8 cellular contexts compared by ENCODE assay signal in genomic region chrX:150478496-150479492, GRCh38.
DNase-seq lines count a peak whose midpoint lies in the region; ATAC-seq and TF ChIP-seq lines count a peak whose summit lies in the region.

No MANE protein-coding gene starts in this region.

- H3K36me3 ChIP-seq in left lung (no peaks in the 10 kb centered on the region), breast epithelium (no peaks in the 10 kb centered on the region)

- no peaks in the 10 kb centered on the region for H3K36me3 Mint-ChIP-seq in activated naive CD8-positive, alpha-beta T cell treated with anti-CD3 and anti-CD28 coated beads, Interleukin-2, amount 50 U/mL, for 24 hours (ENCODE audit: low read depth)

- H3K4me1 ChIP-seq in left lung (no peaks in the 10 kb centered on the region), breast epithelium (no peaks in the 10 kb centered on the region)

- peak overlapping the region; percentile 81 for H3K27ac Mint-ChIP-seq in activated naive CD8-positive, alpha-beta T cell treated with anti-CD3 and anti-CD28 coated beads, Interleukin-2, amount 50 U/mL, for 24 hours

- peak; percentile 61 for ATAC-seq in GM21381 (IDR thresholded peaks at IDR 0.05; ENCODE audit: unreplicated experiment)
- peak; percentile 40 for ATAC-seq in HG03521 (IDR thresholded peaks at IDR 0.05; ENCODE audit: unreplicated experiment)
- peak; percentile 67 for ATAC-seq in activated naive CD8-positive, alpha-beta T cell treated with anti-CD3 and anti-CD28 coated beads, Interleukin-2, amount 50 U/mL, for 24 hours
- no peak for ATAC-seq in left lung

- H3K27me3 ChIP-seq in left lung (no peaks in the 10 kb centered on the region), breast epithelium (peaks cover 0 to 18% of the 10 kb centered on the region in 2 donors)

- no peaks in the 10 kb centered on the region for H3K9me3 Mint-ChIP-seq in activated naive CD8-positive, alpha-beta T cell treated with anti-CD3 and anti-CD28 coated beads, Interleukin-2, amount 50 U/mL, for 24 hours

- H3K4me3 ChIP-seq in left lung: no peak overlapping the region
- H3K4me3 ChIP-seq in breast epithelium: no peak overlapping the region

- H3K4me3 Mint-ChIP-seq in activated naive CD8-positive, alpha-beta T cell treated with anti-CD3 and anti-CD28 coated beads, Interleukin-2, amount 50 U/mL, for 24 hours: peak overlapping the region; percentile 46

- TF ChIP-seq CTCF in left lung (IDR thresholded peaks at IDR 0.05) (no peak), breast epithelium (IDR thresholded peaks at IDR 0.05) (no peak)

- TF ChIP-seq POLR2A in breast epithelium (IDR thresholded peaks at IDR 0.05): no peak

- no peaks in the 10 kb centered on the region for H3K27me3 Mint-ChIP-seq in activated naive CD8-positive, alpha-beta T cell treated with anti-CD3 and anti-CD28 coated beads, Interleukin-2, amount 50 U/mL, for 24 hours

- H3K9me3 ChIP-seq in left lung (no peaks in the 10 kb centered on the region), breast epithelium (no peaks in the 10 kb centered on the region)

- DNase-seq in CD1c-positive myeloid dendritic cell (ENCODE audit: extremely low spot score) (peak; percentile 7), AG08396 (ENCODE audit: low spot score) (no peak), left lung (no peak), NCI-H1930 (lab: John Stamatoyannopoulos, UW) (no peak), breast epithelium (ENCODE audit: low spot score in 2 of 2) (no peak)
- peak; percentile 3 for DNase-seq in activated naive CD8-positive, alpha-beta T cell treated with anti-CD3 and anti-CD28 coated beads, Interleukin-2, amount 50 U/mL, for 24 hours

- peaks cover 58% of the 10 kb centered on the region for H3K4me1 Mint-ChIP-seq in activated naive CD8-positive, alpha-beta T cell treated with anti-CD3 and anti-CD28 coated beads, Interleukin-2, amount 50 U/mL, for 24 hours

- H3K27ac ChIP-seq in left lung: no peak overlapping the region
- no peak overlapping the region for H3K27ac ChIP-seq in breast epithelium

- intact Hi-C loops in left lung (cut with DNase I): no loop called here
- intact Hi-C loops in breast epithelium (cut with DNase I; ENCODE audit: low total_unique reads): no loop called here

Comparison
In these comparisons a context has a peak if more than half of its experiments do, and no peak if none do; other contexts are left out.
1. DNase-seq: peak in CD1c-positive myeloid dendritic cell (single experiment) and activated naive CD8-positive, alpha-beta T cell treated with anti-CD3 and anti-CD28 coated beads, Interleukin-2, amount 50 U/mL, for 24 hours (single experiment); none in AG08396 (single experiment), left lung (0 of 2), NCI-H1930 (0 of 2) and breast epithelium (0 of 2).